Comparison of ENCODE assay signal across 12 cellular contexts in the genomic region with DNA sequence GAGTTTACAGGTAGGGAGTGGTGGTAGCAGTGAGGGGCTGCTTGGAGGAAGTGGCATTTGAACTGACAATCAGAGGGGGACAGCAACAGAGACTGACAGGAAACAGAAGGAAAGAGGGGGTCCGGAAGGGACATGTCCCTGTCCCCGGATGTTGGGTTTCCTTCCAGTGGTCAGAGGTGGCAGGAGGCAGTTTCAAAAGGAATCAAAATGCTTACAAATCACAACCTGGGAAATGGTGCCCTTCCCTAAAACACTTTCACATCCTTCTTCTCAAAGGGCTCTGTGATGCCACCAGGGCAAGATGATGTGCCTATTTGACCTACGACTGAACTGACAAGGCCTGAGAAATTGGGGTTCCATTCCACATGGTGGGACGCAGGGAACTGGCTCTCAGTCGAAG. TPM values are rescaled to one million over a fixed set of nuclear protein-coding genes. Genes with fewer than 3 reads are reported as not detected.
DNase-seq lines count a peak whose midpoint lies in the region; ATAC-seq, FAIRE-seq and TF ChIP-seq lines count a peak whose summit lies in the region.
"Had no signal": no experiment of that assay in that cellular context is flagged by ENCODE, and none has a peak within 500 bp of the region (broad histone marks: within the 10 kb centered on the region; RNA-seq: fewer than 3 reads in every experiment).

No MANE protein-coding gene starts in this region.

- TF ChIP-seq EP300 in A549 (IDR thresholded peaks at IDR 0.05) = no peak

- no peaks in the 10 kb centered on the region for H3K9me3 Mint-ChIP-seq in activated CD8-positive, alpha-beta T cell treated with anti-CD3 and anti-CD28 coated beads for 36 hours
- H3K9me3 Mint-ChIP-seq: neural progenitor cell had no signal

- DNase-seq in A549 (ENCODE audit: low read depth in 1 of 2, low spot score in 1 of 2) (no peak), GM12865 (ENCODE audit: low read depth) (peak; percentile 59), medulla oblongata (ENCODE audit: extremely low spot score) (peak; percentile 74), WERI-Rb-1 (no peak), NCI-H2171 (lab: John Stamatoyannopoulos, UW) (no peak)
- DNase-seq in activated CD8-positive, alpha-beta T cell treated with anti-CD3 and anti-CD28 coated beads for 36 hours = no peak
- DNase-seq: NCI-H146; stimulated activated CD4-positive, alpha-beta T cell treated with anti-CD3 and anti-CD28 coated beads, Interleukin-4, amount 100 ng/mL, for 4 hours had no signal

- POLR2A ChIA-PET in A549 (lab: Yijun Ruan, JAX) = interaction anchor here (1.3 kb wide), 1 partner anchor 20 kb away, joined by 3 read pairs; a partner anchor contains a TSS
- POLR2A ChIA-PET in activated CD8-positive, alpha-beta T cell treated with anti-CD3 and anti-CD28 coated beads for 36 hours (lab: Charles Lee) = interaction anchor here (0.8 to 5.7 kb wide), 12 partner anchors 10 to 116 kb away, joined by 3 to 48 read pairs (median 8); a partner anchor contains a TSS

- H3K27me3 ChIP-seq in WERI-Rb-1 (ENCODE audit: insufficient read depth, low read depth, severe bottlenecking) = no peaks in the 10 kb centered on the region
- H3K27me3 ChIP-seq: neural progenitor cell had no signal

- H3K9me3 ChIP-seq in A549 = no peaks in the 10 kb centered on the region
- H3K9me3 ChIP-seq in WERI-Rb-1 (ENCODE audit: severe bottlenecking) = no peaks in the 10 kb centered on the region

- peak overlapping the region; percentile 17 for H3K4me3 Mint-ChIP-seq in activated CD8-positive, alpha-beta T cell treated with anti-CD3 and anti-CD28 coated beads for 36 hours
- H3K4me3 Mint-ChIP-seq: neural progenitor cell had no signal

- no peaks in the 10 kb centered on the region for H3K36me3 ChIP-seq in WERI-Rb-1
- H3K36me3 ChIP-seq: neural progenitor cell had no signal

- CTCF ChIA-PET in A549 (lab: Yijun Ruan, JAX) = interaction anchor here (0.6 to 16.2 kb wide), 36 partner anchors 12 to 375 kb away, joined by 3 to 785 read pairs (median 6); a partner anchor contains a TSS
- CTCF ChIA-PET in activated CD8-positive, alpha-beta T cell treated with anti-CD3 and anti-CD28 coated beads for 36 hours (lab: Charles Lee) = interaction anchor here (0.7 to 7.0 kb wide), 35 partner anchors 10 to 347 kb away, joined by 3 to 265 read pairs (median 7); a partner anchor contains a TSS

- H3K4me3 ChIP-seq in A549 (no peak overlapping the region), GM12865 (ENCODE audit: low read depth, low read length) (no peak overlapping the region), WERI-Rb-1 (ENCODE audit: low read depth, low read length) (no peak overlapping the region)
- H3K4me3 ChIP-seq: neural progenitor cell had no signal

- intact Hi-C loops in activated CD8-positive, alpha-beta T cell treated with anti-CD3 and anti-CD28 coated beads for 36 hours (cut with micrococcal nuclease) = loop anchor here (5.0 kb wide), 1 partner anchor 56 kb away; no protein-coding TSS in a partner anchor

- TF ChIP-seq CTCF in A549 (IDR thresholded peaks at IDR 0.05) = no peak
- TF ChIP-seq CTCF in GM12865 (IDR thresholded peaks at IDR 0.05; ENCODE audit: insufficient read depth, low read depth, low read length, missing control alignments) = no peak
- no peak for TF ChIP-seq CTCF in activated CD8-positive, alpha-beta T cell treated with anti-CD3 and anti-CD28 coated beads for 36 hours (IDR thresholded peaks at IDR 0.05)
- TF ChIP-seq CTCF in WERI-Rb-1 (IDR thresholded peaks at IDR 0.05; ENCODE audit: low read depth, low read length) = no peak

- TF ChIP-seq RAD21 in A549 (conservative IDR thresholded peaks at IDR 0.05 in 1 of 2, IDR thresholded peaks at IDR 0.05 in 1 of 2) = no peak

- ATAC-seq in A549 = no peak
- no peak for ATAC-seq in activated CD8-positive, alpha-beta T cell treated with anti-CD3 and anti-CD28 coated beads for 36 hours
- ATAC-seq in esophagus mucosa = no peak
- ATAC-seq in SK-N-SH treated with all-trans-retinoic acid at 6 μM for 48 hours = no peak

- H3K4me1 ChIP-seq in A549 = peaks cover 48% of the 10 kb centered on the region

- H3K4me1 Mint-ChIP-seq in activated CD8-positive, alpha-beta T cell treated with anti-CD3 and anti-CD28 coated beads for 36 hours (ENCODE audit: low read depth) = peaks cover 33% of the 10 kb centered on the region

- peak overlapping the region; percentile 86 for H3K27ac Mint-ChIP-seq in activated CD8-positive, alpha-beta T cell treated with anti-CD3 and anti-CD28 coated beads for 36 hours
- H3K27ac Mint-ChIP-seq: neural progenitor cell had no signal

- FAIRE-seq in A549 (lab: Jason Lieb, UNC) = no peak

- H3K36me3 Mint-ChIP-seq in activated CD8-positive, alpha-beta T cell treated with anti-CD3 and anti-CD28 coated beads for 36 hours (ENCODE audit: low read depth) = no peaks in the 10 kb centered on the region

- no peak for TF ChIP-seq POLR2A in A549 (IDR thresholded peaks at IDR 0.05; ENCODE audit: low read length)

- peak overlapping the region; percentile 40 to 89; a peak in 5 of 6 replicates for H3K27ac ChIP-seq in A549
- H3K27ac ChIP-seq in WERI-Rb-1 = no peak overlapping the region
- H3K27ac ChIP-seq: neural progenitor cell had no signal

- H3K27me3 Mint-ChIP-seq in activated CD8-positive, alpha-beta T cell treated with anti-CD3 and anti-CD28 coated beads for 36 hours = no peaks in the 10 kb centered on the region

- H3K4me2 ChIP-seq in A549 = no peak overlapping the region
- H3K4me2 ChIP-seq: neural progenitor cell had no signal

- 88% methylated on average over 5 of the region's 5 CpGs for WGBS in A549 (ENCODE audit: missing lambda C conversion rate)

TF ChIP-seq in A549, 52 proteins besides CTCF, POLR2A, EP300 and RAD21 (continues in another document):
- TF ChIP-seq GATA3 (IDR thresholded peaks at IDR 0.05; ENCODE audit: borderline replicate concordance) (no peak), CBX8 (IDR thresholded peaks at IDR 0.05) (no peak)

TF ChIP-seq in SK-N-SH treated with all-trans-retinoic acid at 6 μM for 48 hours, 23 proteins besides CTCF, POLR2A, EP300 and RAD21 (continues in another document):
- TF ChIP-seq PPARA (CRISPR knock-in tag; IDR thresholded peaks at IDR 0.05; ENCODE audit: borderline replicate concordance) = no peak
- no peak for TF ChIP-seq ARNTL (CRISPR knock-in tag; IDR thresholded peaks at IDR 0.05; ENCODE audit: borderline replicate concordance, low read depth)
- TF ChIP-seq TOX (CRISPR knock-in tag; IDR thresholded peaks at IDR 0.05; ENCODE audit: borderline replicate concordance) = no peak
- no peak for TF ChIP-seq ISL1 (CRISPR knock-in tag; IDR thresholded peaks at IDR 0.05)
- TF ChIP-seq ESRRG (CRISPR knock-in tag; IDR thresholded peaks at IDR 0.05) = no peak
- TF ChIP-seq ZNF565 (CRISPR knock-in tag; conservative IDR thresholded peaks at IDR 0.05; ENCODE audit: low read depth) = no peak
- TF ChIP-seq, protein P1, sequence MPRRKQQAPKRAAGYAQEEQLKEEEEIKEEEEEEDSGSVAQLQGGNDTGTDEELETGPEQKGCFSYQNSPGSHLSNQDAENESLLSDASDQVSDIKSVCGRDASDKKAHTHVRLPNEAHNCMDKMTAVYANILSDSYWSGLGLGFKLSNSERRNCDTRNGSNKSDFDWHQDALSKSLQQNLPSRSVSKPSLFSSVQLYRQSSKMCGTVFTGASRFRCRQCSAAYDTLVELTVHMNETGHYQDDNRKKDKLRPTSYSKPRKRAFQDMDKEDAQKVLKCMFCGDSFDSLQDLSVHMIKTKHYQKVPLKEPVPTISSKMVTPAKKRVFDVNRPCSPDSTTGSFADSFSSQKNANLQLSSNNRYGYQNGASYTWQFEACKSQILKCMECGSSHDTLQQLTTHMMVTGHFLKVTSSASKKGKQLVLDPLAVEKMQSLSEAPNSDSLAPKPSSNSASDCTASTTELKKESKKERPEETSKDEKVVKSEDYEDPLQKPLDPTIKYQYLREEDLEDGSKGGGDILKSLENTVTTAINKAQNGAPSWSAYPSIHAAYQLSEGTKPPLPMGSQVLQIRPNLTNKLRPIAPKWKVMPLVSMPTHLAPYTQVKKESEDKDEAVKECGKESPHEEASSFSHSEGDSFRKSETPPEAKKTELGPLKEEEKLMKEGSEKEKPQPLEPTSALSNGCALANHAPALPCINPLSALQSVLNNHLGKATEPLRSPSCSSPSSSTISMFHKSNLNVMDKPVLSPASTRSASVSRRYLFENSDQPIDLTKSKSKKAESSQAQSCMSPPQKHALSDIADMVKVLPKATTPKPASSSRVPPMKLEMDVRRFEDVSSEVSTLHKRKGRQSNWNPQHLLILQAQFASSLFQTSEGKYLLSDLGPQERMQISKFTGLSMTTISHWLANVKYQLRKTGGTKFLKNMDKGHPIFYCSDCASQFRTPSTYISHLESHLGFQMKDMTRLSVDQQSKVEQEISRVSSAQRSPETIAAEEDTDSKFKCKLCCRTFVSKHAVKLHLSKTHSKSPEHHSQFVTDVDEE (CRISPR knock-in tag; IDR thresholded peaks at IDR 0.05) = no peak
- no peak for TF ChIP-seq RARB (CRISPR knock-in tag; IDR thresholded peaks at IDR 0.05)

RNA-seq across cellular contexts. Expression of a gene that starts 19.7 kb away (rescaled TPM):
- polyA plus RNA-seq in A549 (2011; rRNA removed) (28.3 and 37.7 TPM in 2 replicates), A549 (2017; fragmentation: RNase III; extraction: RNeasy Plus Mini Kit Qiagen cat#74134 plus additional on column Dnase treatment) (91.8 to 142 TPM (median 130 TPM) in 3 replicates)
- 46.7 and 66.1 TPM in 2 replicates for polyA plus RNA-seq in A549 (2012; cell fraction: cytosol; rRNA removed)
- 102 and 106 TPM in 2 replicates for polyA plus RNA-seq in A549 (2012; cell fraction: nucleus; rRNA removed)
- 31.9 and 33.7 TPM in 2 replicates for polyA minus RNA-seq in A549 (2011; rRNA and poly(A)+ RNA removed)
- 1 to 10 TPM; 4.9 to 8.5 TPM for total RNA-seq in activated CD8-positive, alpha-beta T cell treated with anti-CD3 and anti-CD28 coated beads for 36 hours
- 93.7 TPM for total RNA-seq in esophagus mucosa

RNA-seq across cellular contexts. Expression of a gene that starts 20.0 kb away (rescaled TPM):
- 0.45 and 0.77 TPM in 2 replicates for polyA plus RNA-seq in A549 (2011; rRNA removed)
- 0.17 and 0.22 TPM in 2 replicates for polyA plus RNA-seq in A549 (2012; cell fraction: cytosol; rRNA removed)
- 0.70 and 0.87 TPM in 2 replicates for polyA plus RNA-seq in A549 (2012; cell fraction: nucleus; rRNA removed)
- 0.17 to 0.34 TPM (median 0.25 TPM) in 3 replicates for polyA plus RNA-seq in A549 (2017; fragmentation: RNase III; extraction: RNeasy Plus Mini Kit Qiagen cat#74134 plus additional on column Dnase treatment)
- 0.41 and 1.2 TPM in 2 replicates for polyA minus RNA-seq in A549 (2011; rRNA and poly(A)+ RNA removed)
- not detected for total RNA-seq in activated CD8-positive, alpha-beta T cell treated with anti-CD3 and anti-CD28 coated beads for 36 hours
- total RNA-seq in esophagus mucosa = 0.84 TPM
- total RNA-seq: activated CD8-positive, alpha-beta memory T cell treated with anti-CD3 and anti-CD28 coated beads for 36 hours had no signal

RNA-seq across cellular contexts. Expression of a gene that starts 46.5 kb away (rescaled TPM):
- 0.17 and 0.28 TPM in 2 replicates for polyA plus RNA-seq in A549 (2011; rRNA removed)
- polyA plus RNA-seq in A549 (2012; cell fraction: cytosol; rRNA removed) = 0.05 and 0.19 TPM in 2 replicates
- polyA plus RNA-seq in A549 (2012; cell fraction: nucleus; rRNA removed) = 0.11 and 0.20 TPM in 2 replicates
- 0.10 to 0.28 TPM (median 0.10 TPM) in 3 replicates for polyA plus RNA-seq in A549 (2017; fragmentation: RNase III; extraction: RNeasy Plus Mini Kit Qiagen cat#74134 plus additional on column Dnase treatment)
- 0.91 TPM in 1 of 2 replicates, not detected in the other for polyA minus RNA-seq in A549 (2011; rRNA and poly(A)+ RNA removed)
- total RNA-seq in activated CD8-positive, alpha-beta T cell treated with anti-CD3 and anti-CD28 coated beads for 36 hours = under 1 TPM in 1 of 2 experiments, not detected in 1; 0.58 TPM
- total RNA-seq in esophagus mucosa = not detected
- total RNA-seq: activated CD8-positive, alpha-beta memory T cell treated with anti-CD3 and anti-CD28 coated beads for 36 hours had no signal

Comparison
In these comparisons a context has a peak if more than half of its experiments do, and no peak if none do; other contexts are left out.
1. DNase-seq: peak in GM12865 (single experiment) and medulla oblongata (single experiment); none in A549 (0 of 2), activated CD8-positive, alpha-beta T cell treated with anti-CD3 and anti-CD28 coated beads for 36 hours (single experiment), WERI-Rb-1 (single experiment) and NCI-H2171 (single experiment).